6 cellular contexts compared by ENCODE assay signal in the genomic region with DNA sequence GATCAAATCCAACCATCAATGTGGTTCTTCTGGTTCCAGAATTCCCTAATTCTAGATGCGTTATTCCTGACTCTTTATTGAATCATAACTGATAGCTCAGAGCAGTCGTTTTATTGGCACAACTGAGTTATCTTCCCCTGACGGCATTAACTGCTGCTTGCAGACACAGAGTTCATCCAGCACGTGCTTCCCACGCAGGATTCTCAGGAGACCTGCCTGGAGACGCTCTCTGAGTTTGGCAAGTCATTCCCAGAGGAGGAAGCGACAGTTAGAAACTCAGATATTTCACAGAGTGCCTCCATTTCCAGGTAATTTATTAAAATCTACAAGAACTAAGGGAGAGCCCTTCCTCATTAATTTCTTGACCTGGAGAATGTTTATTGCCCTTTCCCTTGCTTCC. TPM values are rescaled to one million over a fixed set of nuclear protein-coding genes. Genes with fewer than 3 reads are reported as not detected.
"Had no signal": no experiment of that assay in that cellular context is flagged by ENCODE, and none has a peak within 500 bp of the region (broad histone marks: within the 10 kb centered on the region; RNA-seq: fewer than 3 reads in every experiment).

No MANE protein-coding gene starts in this region.

- H3K4me1 Mint-ChIP-seq: GM23338 had no signal

- H3K4me3 ChIP-seq: GM23338, K562 had no signal

- H3K4me3 Mint-ChIP-seq: GM23338, H9 had no signal

- H3K4me2 ChIP-seq: GM23338 had no signal

- H3K27ac Mint-ChIP-seq: GM23338 had no signal

- ATAC-seq: GM23338, K562 had no signal

- DNase-seq: H9, HCEC 1CT, IMR-90 had no signal

RNA-seq across cellular contexts. Expression of a gene that starts 35.4 kb away (rescaled TPM):
- total RNA-seq: HT-29, IMR-90, K562 had no signal
